17 cellular contexts compared by ENCODE assay signal in genomic region chr17:41909088-41909487, GRCh38. TPM values are rescaled to one million over a fixed set of nuclear protein-coding genes. Genes with fewer than 3 reads are reported as not detected.
DNase-seq lines count a peak whose midpoint lies in the region; ATAC-seq, FAIRE-seq and TF ChIP-seq lines count a peak whose summit lies in the region.
"Had no signal": no experiment of that assay in that cellular context is flagged by ENCODE, and none has a peak within 500 bp of the region (broad histone marks: within the 10 kb centered on the region; RNA-seq: fewer than 3 reads in every experiment).

No MANE protein-coding gene starts in this region.

- ATAC-seq in GM18861 (IDR thresholded peaks at IDR 0.05; ENCODE audit: unreplicated experiment), result no peak

- CTCF ChIA-PET in Caco-2 (lab: Charles Lee), result interaction anchor here (1.6 kb wide), 1 partner anchor 50 kb away, joined by 7 read pairs; no protein-coding TSS in a partner anchor

- no peaks in the 10 kb centered on the region for H3K9me3 Mint-ChIP-seq in Caco-2 (ENCODE audit: unreplicated experiment)

- H3K4me1 ChIP-seq in Caco-2, result peaks cover 37% of the 10 kb centered on the region

- H3K4me1 Mint-ChIP-seq in Caco-2 (ENCODE audit: low read depth, unreplicated experiment), result peaks cover 27% of the 10 kb centered on the region
- H3K4me1 Mint-ChIP-seq: CD14-positive monocyte had no signal

- H3K9me3 ChIP-seq in Caco-2, result no peaks in the 10 kb centered on the region

- H3K27ac ChIP-seq in brain microvascular endothelial cell, result no peak overlapping the region
- H3K27ac ChIP-seq: KMS-11, PC-9 had no signal

- no TSS peak for BruUV-seq in Caco-2 (replicated peaks; lab: Mats Ljungman, UMichigan)

- intact Hi-C loops in Caco-2 (cut with micrococcal nuclease; ENCODE audit: unreplicated experiment), result no loop called here

- H3K27me3 Mint-ChIP-seq in Caco-2 (ENCODE audit: insufficient read depth, unreplicated experiment), result no peaks in the 10 kb centered on the region

- in situ Hi-C loops in brain microvascular endothelial cell (cut with HindIII; ENCODE audit: low pct_ligation_motif_present, low sequenced_read_pairs), result no loop called here

- POLR2A ChIA-PET in Caco-2 (lab: Charles Lee), result interaction anchor here (1.5 to 2.1 kb wide), 2 partner anchors 9 to 10 kb away, joined by 3 to 11 read pairs; partner anchors contain the start of gene ACLY

- H3K27me3 ChIP-seq in Caco-2 (replicated peaks; ENCODE audit: control insufficient read depth, insufficient read depth, low read length) (no peaks in the 10 kb centered on the region), brain microvascular endothelial cell (replicated peaks) (no peaks in the 10 kb centered on the region)

- H3K36me3 Mint-ChIP-seq in Caco-2 (ENCODE audit: insufficient read depth, unreplicated experiment), result peaks cover 94% of the 10 kb centered on the region

- no peak for FAIRE-seq in RCC 7860 (lab: Jason Lieb, UNC)

- H3K27ac Mint-ChIP-seq in Caco-2 (ENCODE audit: unreplicated experiment), result peak overlapping the region; percentile 57

- H3K4me3 ChIP-seq in Caco-2 (ENCODE audit: low read depth, low read length) (no peak overlapping the region), brain microvascular endothelial cell (ENCODE audit: low read depth, low read length) (no peak overlapping the region)
- H3K4me3 ChIP-seq: PC-9 had no signal

- no peak for DNase-seq in Caco-2
- peak; percentile 13 for DNase-seq in RCC 7860 (ENCODE audit: low spot score)
- peak; percentile 70 for DNase-seq in kidney tubule cell (ENCODE audit: low spot score)
- DNase-seq in retina, result peak; percentile 25
- DNase-seq in brain microvascular endothelial cell, result no peak
- DNase-seq in GF-D8 (lab: John Stamatoyannopoulos, UW), result no peak
- DNase-seq: AML-193, DMS53, GOT3, NCI-H1092, NCI-H146, NCI-H2081, NCI-H510A treated with DMSO at 0.1 percent for 48 hours, PC-9 had no signal

- no peak overlapping the region for H3K4me3 Mint-ChIP-seq in Caco-2 (ENCODE audit: unreplicated experiment)
- H3K4me3 Mint-ChIP-seq: CD14-positive monocyte had no signal

- peaks cover 24% of the 10 kb centered on the region for H3K36me3 ChIP-seq in Caco-2 (ENCODE audit: control insufficient read depth, insufficient read depth, low read length)
- peaks cover 92% of the 10 kb centered on the region for H3K36me3 ChIP-seq in brain microvascular endothelial cell (replicated peaks)

- TF ChIP-seq CTCF in Caco-2 (IDR thresholded peaks at IDR 0.05; ENCODE audit: insufficient read depth in 1 of 2, low read depth in 1 of 2, low read length in 1 of 2, severe bottlenecking in 1 of 2, unreplicated experiment in 1 of 2) (no peak), brain microvascular endothelial cell (IDR thresholded peaks at IDR 0.05; ENCODE audit: low read depth, low read length, missing control alignments) (no peak)

RNA-seq across cellular contexts. Expression of gene ACLY, which starts 9.7 kb away (rescaled TPM):
- total RNA-seq in Caco-2 (2022), result 246 and 252 TPM in 2 replicates

RNA-seq across cellular contexts. Expression of gene ODAD4, which starts 21.3 kb away (rescaled TPM):
- 0.98 and 1.3 TPM in 2 replicates for total RNA-seq in Caco-2 (2022)

RNA-seq across cellular contexts. Expression of gene KLHL11, which starts 43.9 kb away (rescaled TPM):
- 20.3 and 22.2 TPM in 2 replicates for total RNA-seq in Caco-2 (2022)

RNA-seq across cellular contexts. Expression of gene CNP, which starts 57.5 kb away (rescaled TPM):
- 90.1 and 94.5 TPM in 2 replicates for total RNA-seq in Caco-2 (2022)

Comparison
In these comparisons a context has a peak if more than half of its experiments do, and no peak if none do; other contexts are left out.
1. DNase-seq: peak in RCC 7860 (single experiment), kidney tubule cell (single experiment) and retina (single experiment); none in Caco-2 (0 of 2), brain microvascular endothelial cell (single experiment) and GF-D8 (single experiment).